1 cellular context compared by ENCODE assay signal in the genomic region with DNA sequence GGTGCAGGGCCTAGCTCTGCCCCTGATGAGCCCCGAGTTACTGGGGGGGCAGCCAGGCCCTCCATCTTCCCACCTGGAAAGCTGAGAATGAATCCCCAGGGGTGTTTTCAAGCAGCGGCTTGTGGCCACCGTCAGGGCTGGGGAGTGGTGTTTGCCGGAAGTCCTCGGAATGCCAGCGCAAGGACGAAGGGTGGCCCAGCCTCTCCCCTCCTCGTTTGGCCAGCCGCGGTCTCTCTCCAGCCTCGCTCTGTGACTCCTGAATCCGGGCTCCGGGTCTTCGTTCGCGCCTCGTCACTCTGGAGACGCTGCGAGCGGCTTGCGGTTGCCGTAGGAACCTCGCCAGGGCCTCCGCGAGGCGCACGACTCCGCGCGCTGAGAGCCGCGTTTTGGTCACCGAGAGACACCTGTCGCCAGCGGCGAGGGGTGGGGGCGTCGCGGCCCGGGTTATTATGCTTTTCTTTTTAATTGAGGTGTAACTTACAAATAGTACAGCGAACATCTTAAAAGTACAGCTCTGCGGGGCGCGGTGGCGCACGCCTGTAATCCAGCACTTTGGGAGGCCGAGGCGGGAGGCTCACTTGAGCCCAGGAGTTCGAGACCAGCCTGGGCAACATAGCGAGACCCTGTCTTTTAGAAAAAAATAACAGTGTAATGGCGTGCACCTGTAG.
A peak's percentile ranks its signal among the peaks of the same experiment; 100 is the strongest.
TF ChIP-seq lines count a peak whose summit lies in the region.

No MANE protein-coding gene starts in this region.

TF ChIP-seq in HepG2, 621 proteins besides CTCF, POLR2A, EP300 and RAD21 (continued from another document and continues in another):
- TF ChIP-seq, protein P1, sequence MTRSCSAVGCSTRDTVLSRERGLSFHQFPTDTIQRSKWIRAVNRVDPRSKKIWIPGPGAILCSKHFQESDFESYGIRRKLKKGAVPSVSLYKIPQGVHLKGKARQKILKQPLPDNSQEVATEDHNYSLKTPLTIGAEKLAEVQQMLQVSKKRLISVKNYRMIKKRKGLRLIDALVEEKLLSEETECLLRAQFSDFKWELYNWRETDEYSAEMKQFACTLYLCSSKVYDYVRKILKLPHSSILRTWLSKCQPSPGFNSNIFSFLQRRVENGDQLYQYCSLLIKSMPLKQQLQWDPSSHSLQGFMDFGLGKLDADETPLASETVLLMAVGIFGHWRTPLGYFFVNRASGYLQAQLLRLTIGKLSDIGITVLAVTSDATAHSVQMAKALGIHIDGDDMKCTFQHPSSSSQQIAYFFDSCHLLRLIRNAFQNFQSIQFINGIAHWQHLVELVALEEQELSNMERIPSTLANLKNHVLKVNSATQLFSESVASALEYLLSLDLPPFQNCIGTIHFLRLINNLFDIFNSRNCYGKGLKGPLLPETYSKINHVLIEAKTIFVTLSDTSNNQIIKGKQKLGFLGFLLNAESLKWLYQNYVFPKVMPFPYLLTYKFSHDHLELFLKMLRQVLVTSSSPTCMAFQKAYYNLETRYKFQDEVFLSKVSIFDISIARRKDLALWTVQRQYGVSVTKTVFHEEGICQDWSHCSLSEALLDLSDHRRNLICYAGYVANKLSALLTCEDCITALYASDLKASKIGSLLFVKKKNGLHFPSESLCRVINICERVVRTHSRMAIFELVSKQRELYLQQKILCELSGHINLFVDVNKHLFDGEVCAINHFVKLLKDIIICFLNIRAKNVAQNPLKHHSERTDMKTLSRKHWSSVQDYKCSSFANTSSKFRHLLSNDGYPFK (CRISPR knock-in tag; IDR thresholded peaks at IDR 0.05; ENCODE audit: borderline replicate concordance): peak; percentile 52; the same call in 1 of the 2 replicates
- peak; percentile 55; the same call in 1 of the 2 replicates for TF ChIP-seq ELF3 (CRISPR knock-in tag; IDR thresholded peaks at IDR 0.05)
- TF ChIP-seq, protein P2, sequence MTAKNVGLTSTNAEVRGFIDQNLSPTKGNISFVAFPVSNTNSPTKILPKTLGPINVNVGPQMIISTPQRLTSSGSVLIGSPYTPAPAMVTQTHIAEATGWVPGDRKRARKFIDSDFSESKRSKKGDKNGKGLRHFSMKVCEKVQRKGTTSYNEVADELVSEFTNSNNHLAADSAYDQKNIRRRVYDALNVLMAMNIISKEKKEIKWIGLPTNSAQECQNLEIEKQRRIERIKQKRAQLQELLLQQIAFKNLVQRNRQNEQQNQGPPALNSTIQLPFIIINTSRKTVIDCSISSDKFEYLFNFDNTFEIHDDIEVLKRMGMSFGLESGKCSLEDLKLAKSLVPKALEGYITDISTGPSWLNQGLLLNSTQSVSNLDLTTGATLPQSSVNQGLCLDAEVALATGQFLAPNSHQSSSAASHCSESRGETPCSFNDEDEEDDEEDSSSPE (CRISPR knock-in tag; IDR thresholded peaks at IDR 0.05): peak; percentile 65
- TF ChIP-seq CREB1 (IDR thresholded peaks at IDR 0.05): peak; percentile 40
- TF ChIP-seq CREB1 (CRISPR knock-in tag; IDR thresholded peaks at IDR 0.05): no peak
- TF ChIP-seq MEF2D (CRISPR knock-in tag; IDR thresholded peaks at IDR 0.05): no peak
- no peak for TF ChIP-seq KLF9 (CRISPR knock-in tag; IDR thresholded peaks at IDR 0.05; ENCODE audit: low read depth)
- TF ChIP-seq ZNF724P (CRISPR knock-in tag; IDR thresholded peaks at IDR 0.05; ENCODE audit: borderline replicate concordance): no peak
- TF ChIP-seq, protein P3, sequence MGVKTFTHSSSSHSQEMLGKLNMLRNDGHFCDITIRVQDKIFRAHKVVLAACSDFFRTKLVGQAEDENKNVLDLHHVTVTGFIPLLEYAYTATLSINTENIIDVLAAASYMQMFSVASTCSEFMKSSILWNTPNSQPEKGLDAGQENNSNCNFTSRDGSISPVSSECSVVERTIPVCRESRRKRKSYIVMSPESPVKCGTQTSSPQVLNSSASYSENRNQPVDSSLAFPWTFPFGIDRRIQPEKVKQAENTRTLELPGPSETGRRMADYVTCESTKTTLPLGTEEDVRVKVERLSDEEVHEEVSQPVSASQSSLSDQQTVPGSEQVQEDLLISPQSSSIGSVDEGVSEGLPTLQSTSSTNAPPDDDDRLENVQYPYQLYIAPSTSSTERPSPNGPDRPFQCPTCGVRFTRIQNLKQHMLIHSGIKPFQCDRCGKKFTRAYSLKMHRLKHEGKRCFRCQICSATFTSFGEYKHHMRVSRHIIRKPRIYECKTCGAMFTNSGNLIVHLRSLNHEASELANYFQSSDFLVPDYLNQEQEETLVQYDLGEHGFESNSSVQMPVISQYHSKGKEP (CRISPR knock-in tag; IDR thresholded peaks at IDR 0.05): no peak
- TF ChIP-seq AGO1 (IDR thresholded peaks at IDR 0.05; ENCODE audit: low read depth, low read length, poor library complexity, severe bottlenecking): peak; percentile 64
- TF ChIP-seq, protein P4, sequence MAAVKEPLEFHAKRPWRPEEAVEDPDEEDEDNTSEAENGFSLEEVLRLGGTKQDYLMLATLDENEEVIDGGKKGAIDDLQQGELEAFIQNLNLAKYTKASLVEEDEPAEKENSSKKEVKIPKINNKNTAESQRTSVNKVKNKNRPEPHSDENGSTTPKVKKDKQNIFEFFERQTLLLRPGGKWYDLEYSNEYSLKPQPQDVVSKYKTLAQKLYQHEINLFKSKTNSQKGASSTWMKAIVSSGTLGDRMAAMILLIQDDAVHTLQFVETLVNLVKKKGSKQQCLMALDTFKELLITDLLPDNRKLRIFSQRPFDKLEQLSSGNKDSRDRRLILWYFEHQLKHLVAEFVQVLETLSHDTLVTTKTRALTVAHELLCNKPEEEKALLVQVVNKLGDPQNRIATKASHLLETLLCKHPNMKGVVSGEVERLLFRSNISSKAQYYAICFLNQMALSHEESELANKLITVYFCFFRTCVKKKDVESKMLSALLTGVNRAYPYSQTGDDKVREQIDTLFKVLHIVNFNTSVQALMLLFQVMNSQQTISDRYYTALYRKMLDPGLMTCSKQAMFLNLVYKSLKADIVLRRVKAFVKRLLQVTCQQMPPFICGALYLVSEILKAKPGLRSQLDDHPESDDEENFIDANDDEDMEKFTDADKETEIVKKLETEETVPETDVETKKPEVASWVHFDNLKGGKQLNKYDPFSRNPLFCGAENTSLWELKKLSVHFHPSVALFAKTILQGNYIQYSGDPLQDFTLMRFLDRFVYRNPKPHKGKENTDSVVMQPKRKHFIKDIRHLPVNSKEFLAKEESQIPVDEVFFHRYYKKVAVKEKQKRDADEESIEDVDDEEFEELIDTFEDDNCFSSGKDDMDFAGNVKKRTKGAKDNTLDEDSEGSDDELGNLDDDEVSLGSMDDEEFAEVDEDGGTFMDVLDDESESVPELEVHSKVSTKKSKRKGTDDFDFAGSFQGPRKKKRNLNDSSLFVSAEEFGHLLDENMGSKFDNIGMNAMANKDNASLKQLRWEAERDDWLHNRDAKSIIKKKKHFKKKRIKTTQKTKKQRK (IDR thresholded peaks at IDR 0.05; ENCODE audit: low read length): no peak
- TF ChIP-seq KAT7 (CRISPR knock-in tag; IDR thresholded peaks at IDR 0.05; ENCODE audit: borderline replicate concordance): peak; percentile 27; the same call in 1 of the 2 replicates
- 0 out of 2 replicates have a peak, but pooled peaks have one; percentile 55 for TF ChIP-seq ZNF264 (CRISPR knock-in tag; IDR thresholded peaks at IDR 0.05)
- TF ChIP-seq SMC3 (IDR thresholded peaks at IDR 0.05; ENCODE audit: low read length): no peak
- no peak for TF ChIP-seq SETDB1 (CRISPR knock-in tag; IDR thresholded peaks at IDR 0.05; ENCODE audit: borderline replicate concordance)
- TF ChIP-seq RFX1 (IDR thresholded peaks at IDR 0.05): peak; percentile 80
- TF ChIP-seq SRSF4 (IDR thresholded peaks at IDR 0.05; ENCODE audit: low read depth, low read length, poor library complexity, severe bottlenecking): no peak
- no peak for TF ChIP-seq ZNF567 (CRISPR knock-in tag; IDR thresholded peaks at IDR 0.05; ENCODE audit: borderline replicate concordance)
- no peak for TF ChIP-seq NFIB (CRISPR knock-in tag; IDR thresholded peaks at IDR 0.05; ENCODE audit: borderline replicate concordance)
- 0 out of 2 replicates have a peak, but pooled peaks have one; percentile 23 for TF ChIP-seq FOXA3 (CRISPR knock-in tag; IDR thresholded peaks at IDR 0.05)
- no peak for TF ChIP-seq ZNF34 (CRISPR knock-in tag; IDR thresholded peaks at IDR 0.05; ENCODE audit: borderline replicate concordance)
- TF ChIP-seq WIZ (CRISPR knock-in tag; IDR thresholded peaks at IDR 0.05): no peak
- TF ChIP-seq FOXJ3 (CRISPR knock-in tag; IDR thresholded peaks at IDR 0.05; ENCODE audit: borderline replicate concordance): 0 out of 2 replicates have a peak, but pooled peaks have one; percentile 25
- peak; percentile 59 for TF ChIP-seq RXRA (CRISPR knock-in tag; IDR thresholded peaks at IDR 0.05)
- TF ChIP-seq CBX1 (IDR thresholded peaks at IDR 0.05; ENCODE audit: low read depth): peak; percentile 41
- peak; percentile 44 for TF ChIP-seq IKZF4 (CRISPR knock-in tag; IDR thresholded peaks at IDR 0.05; ENCODE audit: borderline replicate concordance, low read depth, not compliant biosample characterization)
- 0 out of 2 replicates have a peak, but pooled peaks have one; percentile 20 for TF ChIP-seq MIXL1 (CRISPR knock-in tag; IDR thresholded peaks at IDR 0.05)
- TF ChIP-seq NR2F1 (CRISPR knock-in tag; IDR thresholded peaks at IDR 0.05): no peak
- TF ChIP-seq, protein P5, sequence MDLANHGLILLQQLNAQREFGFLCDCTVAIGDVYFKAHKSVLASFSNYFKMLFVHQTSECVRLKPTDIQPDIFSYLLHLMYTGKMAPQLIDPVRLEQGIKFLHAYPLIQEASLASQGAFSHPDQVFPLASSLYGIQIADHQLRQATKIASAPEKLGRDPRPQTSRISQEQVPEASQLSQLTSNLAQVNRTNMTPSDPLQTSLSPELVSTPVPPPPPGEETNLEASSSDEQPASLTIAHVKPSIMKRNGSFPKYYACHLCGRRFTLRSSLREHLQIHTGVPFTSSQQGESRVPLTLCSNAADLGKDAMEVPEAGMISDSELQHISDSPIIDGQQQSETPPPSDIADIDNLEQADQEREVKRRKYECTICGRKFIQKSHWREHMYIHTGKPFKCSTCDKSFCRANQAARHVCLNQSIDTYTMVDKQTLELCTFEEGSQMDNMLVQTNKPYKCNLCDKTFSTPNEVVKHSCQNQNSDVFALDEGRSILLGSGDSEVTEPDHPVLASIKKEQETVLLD (CRISPR knock-in tag; IDR thresholded peaks at IDR 0.05; ENCODE audit: low read depth): no peak
- TF ChIP-seq, protein P6, sequence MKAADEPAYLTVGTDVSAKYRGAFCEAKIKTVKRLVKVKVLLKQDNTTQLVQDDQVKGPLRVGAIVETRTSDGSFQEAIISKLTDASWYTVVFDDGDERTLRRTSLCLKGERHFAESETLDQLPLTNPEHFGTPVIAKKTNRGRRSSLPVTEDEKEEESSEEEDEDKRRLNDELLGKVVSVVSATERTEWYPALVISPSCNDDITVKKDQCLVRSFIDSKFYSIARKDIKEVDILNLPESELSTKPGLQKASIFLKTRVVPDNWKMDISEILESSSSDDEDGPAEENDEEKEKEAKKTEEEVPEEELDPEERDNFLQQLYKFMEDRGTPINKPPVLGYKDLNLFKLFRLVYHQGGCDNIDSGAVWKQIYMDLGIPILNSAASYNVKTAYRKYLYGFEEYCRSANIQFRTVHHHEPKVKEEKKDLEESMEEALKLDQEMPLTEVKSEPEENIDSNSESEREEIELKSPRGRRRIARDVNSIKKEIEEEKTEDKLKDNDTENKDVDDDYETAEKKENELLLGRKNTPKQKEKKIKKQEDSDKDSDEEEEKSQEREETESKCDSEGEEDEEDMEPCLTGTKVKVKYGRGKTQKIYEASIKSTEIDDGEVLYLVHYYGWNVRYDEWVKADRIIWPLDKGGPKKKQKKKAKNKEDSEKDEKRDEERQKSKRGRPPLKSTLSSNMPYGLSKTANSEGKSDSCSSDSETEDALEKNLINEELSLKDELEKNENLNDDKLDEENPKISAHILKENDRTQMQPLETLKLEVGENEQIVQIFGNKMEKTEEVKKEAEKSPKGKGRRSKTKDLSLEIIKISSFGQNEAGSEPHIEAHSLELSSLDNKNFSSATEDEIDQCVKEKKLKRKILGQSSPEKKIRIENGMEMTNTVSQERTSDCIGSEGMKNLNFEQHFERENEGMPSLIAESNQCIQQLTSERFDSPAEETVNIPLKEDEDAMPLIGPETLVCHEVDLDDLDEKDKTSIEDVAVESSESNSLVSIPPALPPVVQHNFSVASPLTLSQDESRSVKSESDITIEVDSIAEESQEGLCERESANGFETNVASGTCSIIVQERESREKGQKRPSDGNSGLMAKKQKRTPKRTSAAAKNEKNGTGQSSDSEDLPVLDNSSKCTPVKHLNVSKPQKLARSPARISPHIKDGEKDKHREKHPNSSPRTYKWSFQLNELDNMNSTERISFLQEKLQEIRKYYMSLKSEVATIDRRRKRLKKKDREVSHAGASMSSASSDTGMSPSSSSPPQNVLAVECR (CRISPR knock-in tag; IDR thresholded peaks at IDR 0.05; ENCODE audit: borderline replicate concordance): peak; percentile 85
- TF ChIP-seq SMAD3 (CRISPR knock-in tag; IDR thresholded peaks at IDR 0.05): peak; percentile 77; the same call in 1 of the 2 replicates
- TF ChIP-seq ZNF510 (CRISPR knock-in tag; IDR thresholded peaks at IDR 0.05; ENCODE audit: low read depth): no peak
- TF ChIP-seq NFE2L2 (IDR thresholded peaks at IDR 0.05; ENCODE audit: low read length): no peak
- TF ChIP-seq ZNF629 (CRISPR knock-in tag; conservative IDR thresholded peaks at IDR 0.05): peak; percentile 30; the same call in 1 of the 2 replicates
- peak; percentile 58; the same call in 1 of the 2 replicates for TF ChIP-seq ZMYM4 (CRISPR knock-in tag; IDR thresholded peaks at IDR 0.05)
- TF ChIP-seq, protein P7, sequence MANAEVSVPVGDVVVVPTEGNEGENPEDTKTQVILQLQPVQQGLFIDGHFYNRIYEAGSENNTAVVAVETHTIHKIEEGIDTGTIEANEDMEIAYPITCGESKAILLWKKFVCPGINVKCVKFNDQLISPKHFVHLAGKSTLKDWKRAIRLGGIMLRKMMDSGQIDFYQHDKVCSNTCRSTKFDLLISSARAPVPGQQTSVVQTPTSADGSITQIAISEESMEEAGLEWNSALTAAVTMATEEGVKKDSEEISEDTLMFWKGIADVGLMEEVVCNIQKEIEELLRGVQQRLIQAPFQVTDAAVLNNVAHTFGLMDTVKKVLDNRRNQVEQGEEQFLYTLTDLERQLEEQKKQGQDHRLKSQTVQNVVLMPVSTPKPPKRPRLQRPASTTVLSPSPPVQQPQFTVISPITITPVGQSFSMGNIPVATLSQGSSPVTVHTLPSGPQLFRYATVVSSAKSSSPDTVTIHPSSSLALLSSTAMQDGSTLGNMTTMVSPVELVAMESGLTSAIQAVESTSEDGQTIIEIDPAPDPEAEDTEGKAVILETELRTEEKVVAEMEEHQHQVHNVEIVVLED (CRISPR knock-in tag; IDR thresholded peaks at IDR 0.05; ENCODE audit: borderline replicate concordance): no peak; the same call in 1 of the 2 replicates
- peak; percentile 48; the same call in 1 of the 2 replicates for TF ChIP-seq KAT8 (CRISPR knock-in tag; IDR thresholded peaks at IDR 0.05)
- TF ChIP-seq NFKB2 (CRISPR knock-in tag; IDR thresholded peaks at IDR 0.05; ENCODE audit: borderline replicate concordance): peak; percentile 77; the same call in 1 of the 2 replicates
- no peak for TF ChIP-seq ZSCAN20 (CRISPR knock-in tag; IDR thresholded peaks at IDR 0.05; ENCODE audit: borderline replicate concordance)
- no peak for TF ChIP-seq MAF1 (CRISPR knock-in tag; IDR thresholded peaks at IDR 0.05; ENCODE audit: borderline replicate concordance)
- TF ChIP-seq, protein P8, sequence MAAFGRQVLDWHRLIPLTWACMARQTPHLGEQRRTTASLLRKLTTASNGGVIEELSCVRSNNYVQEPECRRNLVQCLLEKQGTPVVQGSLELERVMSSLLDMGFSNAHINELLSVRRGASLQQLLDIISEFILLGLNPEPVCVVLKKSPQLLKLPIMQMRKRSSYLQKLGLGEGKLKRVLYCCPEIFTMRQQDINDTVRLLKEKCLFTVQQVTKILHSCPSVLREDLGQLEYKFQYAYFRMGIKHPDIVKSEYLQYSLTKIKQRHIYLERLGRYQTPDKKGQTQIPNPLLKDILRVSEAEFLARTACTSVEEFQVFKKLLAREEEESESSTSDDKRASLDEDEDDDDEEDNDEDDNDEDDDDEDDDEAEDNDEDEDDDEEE (CRISPR knock-in tag; IDR thresholded peaks at IDR 0.05): no peak
- TF ChIP-seq ZNF263 (CRISPR knock-in tag; IDR thresholded peaks at IDR 0.05): peak; percentile 61; the same call in 1 of the 2 replicates
- no peak for TF ChIP-seq ZNF383 (CRISPR knock-in tag; IDR thresholded peaks at IDR 0.05; ENCODE audit: borderline replicate concordance)
